Comparison of ENCODE assay signal across 2 cellular contexts in the genomic region with DNA sequence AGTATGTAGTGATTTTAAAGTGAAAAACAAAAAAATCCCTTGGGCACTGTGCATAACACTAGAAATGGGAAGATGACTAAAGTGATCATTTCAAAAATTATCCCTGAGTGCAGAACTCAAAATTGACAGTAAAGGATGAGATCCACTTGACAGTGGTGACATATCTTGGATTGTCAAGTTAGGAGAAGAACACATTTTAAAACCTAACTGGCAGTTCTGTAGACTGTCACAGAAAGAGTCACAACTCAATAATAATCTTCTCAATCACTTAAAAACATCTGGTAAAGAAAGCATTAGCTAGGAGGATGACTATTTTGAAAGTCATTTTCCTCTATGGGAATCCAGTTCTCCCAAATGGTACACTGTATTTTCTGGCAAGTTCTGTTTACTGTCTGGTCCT.
A peak's percentile ranks its signal among the peaks of the same experiment; 100 is the strongest.
TF ChIP-seq lines count a peak whose summit lies in the region.

No MANE protein-coding gene starts in this region.

TF ChIP-seq in K562, 482 proteins besides CTCF, POLR2A, EP300 and RAD21 (continued from another document and continues in another):
- TF ChIP-seq, protein P1, sequence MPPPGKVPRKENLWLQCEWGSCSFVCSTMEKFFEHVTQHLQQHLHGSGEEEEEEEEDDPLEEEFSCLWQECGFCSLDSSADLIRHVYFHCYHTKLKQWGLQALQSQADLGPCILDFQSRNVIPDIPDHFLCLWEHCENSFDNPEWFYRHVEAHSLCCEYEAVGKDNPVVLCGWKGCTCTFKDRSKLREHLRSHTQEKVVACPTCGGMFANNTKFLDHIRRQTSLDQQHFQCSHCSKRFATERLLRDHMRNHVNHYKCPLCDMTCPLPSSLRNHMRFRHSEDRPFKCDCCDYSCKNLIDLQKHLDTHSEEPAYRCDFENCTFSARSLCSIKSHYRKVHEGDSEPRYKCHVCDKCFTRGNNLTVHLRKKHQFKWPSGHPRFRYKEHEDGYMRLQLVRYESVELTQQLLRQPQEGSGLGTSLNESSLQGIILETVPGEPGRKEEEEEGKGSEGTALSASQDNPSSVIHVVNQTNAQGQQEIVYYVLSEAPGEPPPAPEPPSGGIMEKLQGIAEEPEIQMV (tag; conservative IDR thresholded peaks at IDR 0.05; ENCODE audit: low read depth): no peak
- peak; percentile 81 for TF ChIP-seq MYNN (IDR thresholded peaks at IDR 0.05)
- TF ChIP-seq MYNN (CRISPR knock-in tag; IDR thresholded peaks at IDR 0.05): no peak
- TF ChIP-seq, protein P2, sequence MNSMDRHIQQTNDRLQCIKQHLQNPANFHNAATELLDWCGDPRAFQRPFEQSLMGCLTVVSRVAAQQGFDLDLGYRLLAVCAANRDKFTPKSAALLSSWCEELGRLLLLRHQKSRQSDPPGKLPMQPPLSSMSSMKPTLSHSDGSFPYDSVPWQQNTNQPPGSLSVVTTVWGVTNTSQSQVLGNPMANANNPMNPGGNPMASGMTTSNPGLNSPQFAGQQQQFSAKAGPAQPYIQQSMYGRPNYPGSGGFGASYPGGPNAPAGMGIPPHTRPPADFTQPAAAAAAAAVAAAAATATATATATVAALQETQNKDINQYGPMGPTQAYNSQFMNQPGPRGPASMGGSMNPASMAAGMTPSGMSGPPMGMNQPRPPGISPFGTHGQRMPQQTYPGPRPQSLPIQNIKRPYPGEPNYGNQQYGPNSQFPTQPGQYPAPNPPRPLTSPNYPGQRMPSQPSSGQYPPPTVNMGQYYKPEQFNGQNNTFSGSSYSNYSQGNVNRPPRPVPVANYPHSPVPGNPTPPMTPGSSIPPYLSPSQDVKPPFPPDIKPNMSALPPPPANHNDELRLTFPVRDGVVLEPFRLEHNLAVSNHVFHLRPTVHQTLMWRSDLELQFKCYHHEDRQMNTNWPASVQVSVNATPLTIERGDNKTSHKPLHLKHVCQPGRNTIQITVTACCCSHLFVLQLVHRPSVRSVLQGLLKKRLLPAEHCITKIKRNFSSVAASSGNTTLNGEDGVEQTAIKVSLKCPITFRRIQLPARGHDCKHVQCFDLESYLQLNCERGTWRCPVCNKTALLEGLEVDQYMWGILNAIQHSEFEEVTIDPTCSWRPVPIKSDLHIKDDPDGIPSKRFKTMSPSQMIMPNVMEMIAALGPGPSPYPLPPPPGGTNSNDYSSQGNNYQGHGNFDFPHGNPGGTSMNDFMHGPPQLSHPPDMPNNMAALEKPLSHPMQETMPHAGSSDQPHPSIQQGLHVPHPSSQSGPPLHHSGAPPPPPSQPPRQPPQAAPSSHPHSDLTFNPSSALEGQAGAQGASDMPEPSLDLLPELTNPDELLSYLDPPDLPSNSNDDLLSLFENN (IDR thresholded peaks at IDR 0.05; ENCODE audit: low read depth in 2 of 2, low read length in 2 of 2): no peak
- TF ChIP-seq MCM5 (IDR thresholded peaks at IDR 0.05; ENCODE audit: low read depth): no peak
- no peak for TF ChIP-seq ELF2 (CRISPR knock-in tag; IDR thresholded peaks at IDR 0.05)
- TF ChIP-seq TCF3 (CRISPR knock-in tag; IDR thresholded peaks at IDR 0.05): peak; percentile 30
- TF ChIP-seq ZBTB17 (CRISPR knock-in tag; IDR thresholded peaks at IDR 0.05): no peak
- TF ChIP-seq ZC3H8 (IDR thresholded peaks at IDR 0.05): no peak

TF ChIP-seq in neural cell, 6 proteins besides CTCF, POLR2A, EP300 and RAD21 (continued from another document):
- TF ChIP-seq, protein P3, sequence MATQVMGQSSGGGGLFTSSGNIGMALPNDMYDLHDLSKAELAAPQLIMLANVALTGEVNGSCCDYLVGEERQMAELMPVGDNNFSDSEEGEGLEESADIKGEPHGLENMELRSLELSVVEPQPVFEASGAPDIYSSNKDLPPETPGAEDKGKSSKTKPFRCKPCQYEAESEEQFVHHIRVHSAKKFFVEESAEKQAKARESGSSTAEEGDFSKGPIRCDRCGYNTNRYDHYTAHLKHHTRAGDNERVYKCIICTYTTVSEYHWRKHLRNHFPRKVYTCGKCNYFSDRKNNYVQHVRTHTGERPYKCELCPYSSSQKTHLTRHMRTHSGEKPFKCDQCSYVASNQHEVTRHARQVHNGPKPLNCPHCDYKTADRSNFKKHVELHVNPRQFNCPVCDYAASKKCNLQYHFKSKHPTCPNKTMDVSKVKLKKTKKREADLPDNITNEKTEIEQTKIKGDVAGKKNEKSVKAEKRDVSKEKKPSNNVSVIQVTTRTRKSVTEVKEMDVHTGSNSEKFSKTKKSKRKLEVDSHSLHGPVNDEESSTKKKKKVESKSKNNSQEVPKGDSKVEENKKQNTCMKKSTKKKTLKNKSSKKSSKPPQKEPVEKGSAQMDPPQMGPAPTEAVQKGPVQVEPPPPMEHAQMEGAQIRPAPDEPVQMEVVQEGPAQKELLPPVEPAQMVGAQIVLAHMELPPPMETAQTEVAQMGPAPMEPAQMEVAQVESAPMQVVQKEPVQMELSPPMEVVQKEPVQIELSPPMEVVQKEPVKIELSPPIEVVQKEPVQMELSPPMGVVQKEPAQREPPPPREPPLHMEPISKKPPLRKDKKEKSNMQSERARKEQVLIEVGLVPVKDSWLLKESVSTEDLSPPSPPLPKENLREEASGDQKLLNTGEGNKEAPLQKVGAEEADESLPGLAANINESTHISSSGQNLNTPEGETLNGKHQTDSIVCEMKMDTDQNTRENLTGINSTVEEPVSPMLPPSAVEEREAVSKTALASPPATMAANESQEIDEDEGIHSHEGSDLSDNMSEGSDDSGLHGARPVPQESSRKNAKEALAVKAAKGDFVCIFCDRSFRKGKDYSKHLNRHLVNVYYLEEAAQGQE (IDR thresholded peaks at IDR 0.05; ENCODE audit: borderline replicate concordance): peak; percentile 51
- TF ChIP-seq SMC3 (conservative IDR thresholded peaks at IDR 0.05; ENCODE audit: poor library complexity): no peak
- TF ChIP-seq POLR2AphosphoS5 (IDR thresholded peaks at IDR 0.05): peak; percentile 92
TF ChIP-seq in neural cell: peak in this region for 2.
